In the genomic region with DNA sequence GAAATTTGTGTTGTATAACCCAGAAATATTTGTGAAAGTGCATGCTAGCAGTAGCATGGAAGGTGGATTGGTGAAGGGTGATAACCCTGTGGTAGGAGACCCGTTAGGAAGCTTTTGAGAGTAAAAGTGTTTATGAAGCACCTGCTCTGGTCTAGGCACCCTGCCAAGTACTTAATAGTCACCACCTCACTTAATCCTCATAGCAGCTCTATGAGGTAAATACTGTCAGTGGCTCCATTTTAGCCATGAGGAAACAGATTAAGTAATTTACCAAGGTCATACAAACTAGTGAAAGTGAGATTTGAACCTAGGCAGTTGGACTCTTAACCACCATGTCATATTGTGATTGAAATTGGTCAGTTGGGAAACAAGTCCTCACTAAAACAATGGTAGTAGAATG, we compare ENCODE assay signal across 18 cellular contexts.
DNase-seq lines count a peak whose midpoint lies in the region; ATAC-seq and TF ChIP-seq lines count a peak whose summit lies in the region.
"Had no signal": no experiment of that assay in that cellular context is flagged by ENCODE, and none has a peak within 500 bp of the region (broad histone marks: within the 10 kb centered on the region; RNA-seq: fewer than 3 reads in every experiment).

No MANE protein-coding gene starts in this region.

- H3K4me3 ChIP-seq in DND-41 (ENCODE audit: low read depth in 1 of 2, low read length in 2 of 2) (no peak overlapping the region), MG63 (no peak overlapping the region)
- H3K4me3 ChIP-seq: cardiac muscle cell, upper lobe of right lung had no signal

- POLR2A ChIA-PET in activated CD4-positive, alpha-beta T cell treated with anti-CD3 and anti-CD28 coated beads for 36 hours (lab: Charles Lee) = no interaction called here

- no peaks in the 10 kb centered on the region for H3K27me3 ChIP-seq in DND-41 (ENCODE audit: insufficient read depth, low read length, poor library complexity)
- no peaks in the 10 kb centered on the region for H3K27me3 ChIP-seq in MG63
- H3K27me3 ChIP-seq: cardiac muscle cell, upper lobe of right lung had no signal

- H3K27me3 Mint-ChIP-seq in activated CD4-positive, alpha-beta T cell treated with anti-CD3 and anti-CD28 coated beads for 36 hours = no peaks in the 10 kb centered on the region
- H3K27me3 Mint-ChIP-seq: activated CD8-positive, alpha-beta T cell treated with anti-CD3 and anti-CD28 coated beads for 36 hours had no signal

- H3K4me1 Mint-ChIP-seq in activated CD4-positive, alpha-beta T cell treated with anti-CD3 and anti-CD28 coated beads for 36 hours = peaks cover 34% of the 10 kb centered on the region

- H3K27ac Mint-ChIP-seq in activated CD4-positive, alpha-beta T cell treated with anti-CD3 and anti-CD28 coated beads for 36 hours = no peak overlapping the region
- H3K27ac Mint-ChIP-seq: activated CD8-positive, alpha-beta T cell treated with anti-CD3 and anti-CD28 coated beads for 36 hours had no signal

- peaks cover 40% of the 10 kb centered on the region for H4K20me1 ChIP-seq in DND-41 (ENCODE audit: insufficient read depth, low read length)

- TF ChIP-seq CTCF in DND-41 (IDR thresholded peaks at IDR 0.05; ENCODE audit: borderline replicate concordance, extremely low read depth, low read length, poor library complexity, severe bottlenecking) = no peak

- intact Hi-C loops in activated CD4-positive, alpha-beta T cell treated with anti-CD3 and anti-CD28 coated beads for 36 hours (cut with DNase I, micrococcal nuclease) = no loop called here

- H3K27ac ChIP-seq in DND-41 (ENCODE audit: low read length) = peak overlapping the region; percentile 40
- H3K27ac ChIP-seq: cardiac muscle cell, upper lobe of right lung, WERI-Rb-1 had no signal

- no peak overlapping the region for H2AFZ ChIP-seq in DND-41 (ENCODE audit: low read depth, low read length)

- no peak for ATAC-seq in DND-41 (ENCODE audit: insufficient read depth, low read depth)
- ATAC-seq in activated CD4-positive, alpha-beta T cell treated with anti-CD3 and anti-CD28 coated beads for 36 hours = no peak
- ATAC-seq: activated CD8-positive, alpha-beta T cell treated with anti-CD3 and anti-CD28 coated beads for 36 hours; upper lobe of right lung had no signal

- CTCF ChIA-PET in activated CD4-positive, alpha-beta T cell treated with anti-CD3 and anti-CD28 coated beads for 36 hours (lab: Charles Lee) = interaction anchor here (0.6 to 1.0 kb wide), 4 partner anchors 9 to 400 kb away, joined by 3 read pairs; no protein-coding TSS in a partner anchor

- no peak overlapping the region for H3K4me2 ChIP-seq in DND-41 (ENCODE audit: insufficient read depth, low read length)

- DNase-seq in DMS53 (lab: John Stamatoyannopoulos, UW) = peak; percentile 52
- no peak for DNase-seq in DMS53 treated with DMSO at 0.1 percent for 48 hours (lab: John Stamatoyannopoulos, UW; ENCODE audit: unreplicated experiment)
- no peak for DNase-seq in DND-41
- peak; percentile 66 for DNase-seq in RPMI8226
- peak; percentile 29 for DNase-seq in iris pigment epithelial cell (ENCODE audit: low read depth)
- DNase-seq in MG63 = no peak
- no peak for DNase-seq in AML-193 (lab: John Stamatoyannopoulos, UW)
- DNase-seq in activated CD4-positive, alpha-beta T cell treated with anti-CD3 and anti-CD28 coated beads for 36 hours = no peak
- DNase-seq: activated CD8-positive, alpha-beta T cell treated with anti-CD3 and anti-CD28 coated beads for 36 hours; activated T-cell treated with anti-CD3 and anti-CD28 coated beads, Interleukin-2, amount 50 U/mL, for 48 hours; effector CD8-positive, alpha-beta T cell; kidney glomerular epithelial cell; NCI-H2107; stimulated activated naive CD4-positive, alpha-beta T cell treated with Interleukin-2 at 50 U/mL for 16 hours; upper lobe of right lung; WERI-Rb-1 had no signal

- peaks cover 22% of the 10 kb centered on the region for H3K36me3 Mint-ChIP-seq in activated CD4-positive, alpha-beta T cell treated with anti-CD3 and anti-CD28 coated beads for 36 hours (ENCODE audit: low read depth)

- H3K4me3 Mint-ChIP-seq in activated CD4-positive, alpha-beta T cell treated with anti-CD3 and anti-CD28 coated beads for 36 hours = no peak overlapping the region
- H3K4me3 Mint-ChIP-seq: activated CD8-positive, alpha-beta T cell treated with anti-CD3 and anti-CD28 coated beads for 36 hours; CD14-positive monocyte had no signal

- peaks cover 78% of the 10 kb centered on the region for H3K79me2 ChIP-seq in DND-41 (ENCODE audit: insufficient read depth, low read length)

- H3K9me3 ChIP-seq in DND-41 (ENCODE audit: insufficient read depth, low read length, severe bottlenecking) = no peaks in the 10 kb centered on the region
- no peaks in the 10 kb centered on the region for H3K9me3 ChIP-seq in MG63
- H3K9me3 ChIP-seq: upper lobe of right lung had no signal

- no peaks in the 10 kb centered on the region for H3K9me3 Mint-ChIP-seq in activated CD4-positive, alpha-beta T cell treated with anti-CD3 and anti-CD28 coated beads for 36 hours (ENCODE audit: low read depth)
- H3K9me3 Mint-ChIP-seq: activated CD8-positive, alpha-beta T cell treated with anti-CD3 and anti-CD28 coated beads for 36 hours; CD14-positive monocyte had no signal

- H3K4me1 ChIP-seq in DND-41 (ENCODE audit: insufficient read depth, low read length) = peaks cover 59% of the 10 kb centered on the region

- H3K36me3 ChIP-seq in DND-41 (ENCODE audit: insufficient read depth, low read length) (peaks cover 40% of the 10 kb centered on the region), MG63 (peaks cover 8% of the 10 kb centered on the region)
- H3K36me3 ChIP-seq: cardiac muscle cell had no signal

- no peak overlapping the region for H3K9ac ChIP-seq in DND-41 (ENCODE audit: low read depth, low read length)

Comparison
In these comparisons a context has a peak if more than half of its experiments do, and no peak if none do; other contexts are left out.
1. DNase-seq: peak in DMS53 (single experiment), RPMI8226 (single experiment) and iris pigment epithelial cell (single experiment); none in DMS53 treated with DMSO at 0.1 percent for 48 hours (single experiment), DND-41 (single experiment), MG63 (single experiment), AML-193 (0 of 2) and activated CD4-positive, alpha-beta T cell treated with anti-CD3 and anti-CD28 coated beads for 36 hours (single experiment).